ENCODE assay signal across 24 cellular contexts in the genomic region with DNA sequence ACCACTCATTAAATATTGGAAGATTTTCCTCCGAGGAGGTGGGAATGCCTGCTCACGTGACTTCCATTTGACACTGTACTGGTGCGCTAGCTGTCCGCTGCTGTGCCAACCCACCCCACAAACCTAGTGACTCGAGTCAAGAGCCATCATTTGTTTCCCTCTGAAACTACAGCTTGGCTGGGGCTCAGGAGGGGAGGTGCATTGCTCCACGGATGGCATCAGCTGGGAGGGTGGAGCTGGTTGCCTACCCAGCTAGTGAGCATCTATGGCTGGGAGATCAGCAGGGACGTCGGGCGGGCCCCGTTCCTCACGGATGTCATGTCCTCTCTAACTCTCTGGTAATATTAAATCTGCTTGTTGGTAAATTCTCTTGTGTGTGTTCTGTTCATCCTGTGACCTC. TPM values are rescaled to one million over a fixed set of nuclear protein-coding genes. Genes with fewer than 3 reads are reported as not detected.
"Had no signal": no experiment of that assay in that cellular context is flagged by ENCODE, and none has a peak within 500 bp of the region (broad histone marks: within the 10 kb centered on the region; RNA-seq: fewer than 3 reads in every experiment).

No MANE protein-coding gene starts in this region.

- FAIRE-seq: endometrium, frontal cortex, keratinocyte had no signal

- H3K4me1 ChIP-seq: neural progenitor cell, parathyroid adenoma, psoas muscle, sigmoid colon had no signal

- DNase-seq: effector memory CD4-positive, alpha-beta T cell; immature natural killer cell; left colon; nucleus accumbens; retina; sigmoid colon; stimulated activated CD4-positive, alpha-beta T cell treated with anti-CD3 and anti-CD28 coated beads, Interleukin-12 subunit alpha, Interleukin-12 subunit beta, amount 100 ng/mL, for 4 hours; stimulated activated naive CD4-positive, alpha-beta T cell; trophoblast cell had no signal

- H3K36me3 ChIP-seq: neural progenitor cell, sigmoid colon had no signal

- H3K9ac ChIP-seq: neural progenitor cell, parathyroid adenoma had no signal

- H3K9me3 ChIP-seq: psoas muscle had no signal

- H3K4me3 ChIP-seq: neural progenitor cell, psoas muscle, sigmoid colon, skin epidermis had no signal

- H3K27ac ChIP-seq: neural progenitor cell, parathyroid adenoma, psoas muscle, sigmoid colon, skin epidermis had no signal

- ATAC-seq: esophagus mucosa; left colon; natural killer cell treated with Interleukin-12 subunit alpha and Interleukin-12 subunit beta and Interleukin-15 and Interleukin-18, amount 100 ng/mL, for 72 hours; psoas muscle had no signal

RNA-seq across cellular contexts. Expression of a gene that starts 9.5 kb away (rescaled TPM):
- total RNA-seq: esophagus mucosa; fibroblast of lung; frontal cortex; glomerular endothelial cell; lower leg skin; mesothelial cell of epicardium; natural killer cell treated with Interleukin-12 subunit alpha and Interleukin-12 subunit beta and Interleukin-15 and Interleukin-18, amount 100 ng/mL, for 72 hours; psoas muscle; sigmoid colon; urinary bladder had no signal
- polyA plus RNA-seq: fibroblast of lung, immature natural killer cell, keratinocyte, psoas muscle, sigmoid colon, thymus, urinary bladder had no signal
